13 cellular contexts compared by ENCODE assay signal in the genomic region with DNA sequence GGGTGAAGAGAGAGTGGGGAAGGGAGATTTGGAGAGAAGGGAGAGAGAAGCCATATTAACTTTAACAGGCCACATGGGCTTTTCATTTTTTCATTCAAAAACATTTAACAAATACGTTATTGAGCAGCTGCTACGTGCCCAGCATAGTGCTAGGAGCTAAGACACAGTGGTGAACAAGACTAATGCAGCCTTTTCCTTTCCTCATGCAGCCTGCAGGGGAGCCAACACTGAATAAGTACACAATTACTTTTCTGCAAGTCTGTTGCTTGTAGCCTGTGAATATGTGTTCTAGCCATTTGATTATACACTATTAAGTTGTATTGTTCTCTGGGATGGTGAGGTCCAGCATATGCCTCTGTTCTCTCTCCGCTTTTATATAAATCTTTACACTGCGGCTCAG. TPM values are rescaled to one million over a fixed set of nuclear protein-coding genes. Genes with fewer than 3 reads are reported as not detected.
A peak's percentile ranks its signal among the peaks of the same experiment; 100 is the strongest.
DNase-seq lines count a peak whose midpoint lies in the region; ATAC-seq and TF ChIP-seq lines count a peak whose summit lies in the region.
"Had no signal": no experiment of that assay in that cellular context is flagged by ENCODE, and none has a peak within 500 bp of the region (broad histone marks: within the 10 kb centered on the region; RNA-seq: fewer than 3 reads in every experiment).

No MANE protein-coding gene starts in this region.

- H3K4me1 Mint-ChIP-seq in dendritic cell treated with granulocyte-macrophage colony-stimulating factor and Interleukin-4, amounts not matched to agents 40 ng/mL and 50 ng/mL, for 4 days (ENCODE audit: low read depth): peaks cover 7% of the 10 kb centered on the region

- H3K9me3 ChIP-seq in A673 (ENCODE audit: low read depth, low read length, poor library complexity, severe bottlenecking) (no peaks in the 10 kb centered on the region), gastroesophageal sphincter (no peaks in the 10 kb centered on the region)

- POLR2A ChIA-PET in A673 (lab: Charles Lee; ENCODE audit: low non-redundant PET): no interaction called here

- H3K27ac ChIP-seq in A673 (ENCODE audit: low read depth, low read length, poor library complexity, severe bottlenecking) (no peak overlapping the region), gastroesophageal sphincter (no peak overlapping the region)
- H3K27ac ChIP-seq: skin epidermis had no signal

- H3K27ac Mint-ChIP-seq in dendritic cell treated with granulocyte-macrophage colony-stimulating factor and Interleukin-4, amounts not matched to agents 40 ng/mL and 50 ng/mL, for 4 days: peak overlapping the region; percentile 93

- H3K27me3 Mint-ChIP-seq in dendritic cell treated with granulocyte-macrophage colony-stimulating factor and Interleukin-4, amounts not matched to agents 40 ng/mL and 50 ng/mL, for 4 days: no peaks in the 10 kb centered on the region

- no peak for TF ChIP-seq POLR2A in gastroesophageal sphincter (IDR thresholded peaks at IDR 0.05)

- H3K4me3 Mint-ChIP-seq in dendritic cell treated with granulocyte-macrophage colony-stimulating factor and Interleukin-4, amounts not matched to agents 40 ng/mL and 50 ng/mL, for 4 days: no peak overlapping the region

- H3K36me3 Mint-ChIP-seq in dendritic cell treated with granulocyte-macrophage colony-stimulating factor and Interleukin-4, amounts not matched to agents 40 ng/mL and 50 ng/mL, for 4 days (ENCODE audit: low read depth): peaks cover 9% of the 10 kb centered on the region

- intact Hi-C loops in A673 (cut with micrococcal nuclease; ENCODE audit: unreplicated experiment): no loop called here
- intact Hi-C loops in dendritic cell treated with granulocyte-macrophage colony-stimulating factor and Interleukin-4, amounts not matched to agents 40 ng/mL and 50 ng/mL, for 4 days (cut with micrococcal nuclease): loop anchor here (10.0 kb wide), 1 partner anchor 369 kb away; a partner anchor contains a TSS

- H3K9me3 Mint-ChIP-seq in dendritic cell treated with granulocyte-macrophage colony-stimulating factor and Interleukin-4, amounts not matched to agents 40 ng/mL and 50 ng/mL, for 4 days: no peaks in the 10 kb centered on the region

- H3K4me1 ChIP-seq in A673 (ENCODE audit: insufficient read depth, low read length, poor library complexity, severe bottlenecking) (peaks cover 19% of the 10 kb centered on the region), gastroesophageal sphincter (peaks cover 0 to 16% (median 0%) of the 10 kb centered on the region in 3 donors)

- BruUV-seq in A673 (replicated peaks; lab: Mats Ljungman, UMichigan): no TSS peak

- H3K27me3 ChIP-seq in A673 (replicated peaks; ENCODE audit: insufficient read depth, low read depth, low read length, poor library complexity) (no peaks in the 10 kb centered on the region), gastroesophageal sphincter (no peaks in the 10 kb centered on the region)

- TF ChIP-seq EP300 in gastroesophageal sphincter (IDR thresholded peaks at IDR 0.05): no peak

- ATAC-seq in gastroesophageal sphincter: no peak

- peaks cover 8% of the 10 kb centered on the region for H3K36me3 ChIP-seq in A673 (ENCODE audit: insufficient read depth, low read length, poor library complexity, severe bottlenecking)
- H3K36me3 ChIP-seq in gastroesophageal sphincter: peaks cover 0 to 10% of the 10 kb centered on the region in 2 donors

- peak; percentile 25 for DNase-seq in A673 (ENCODE audit: low spot score)
- DNase-seq in DMS114 treated with DMSO at 0.1 percent for 48 hours (lab: John Stamatoyannopoulos, UW; ENCODE audit: unreplicated experiment): peak; percentile 12
- peak; percentile 27 for DNase-seq in RKO (ENCODE audit: low spot score)
- DNase-seq in NCI-H526 treated with DMSO at 0.1 percent for 48 hours (lab: John Stamatoyannopoulos, UW): no peak
- DNase-seq in NCI-H2171 treated with DMSO at 0.1 percent for 48 hours (lab: John Stamatoyannopoulos, UW): no peak
- DNase-seq in anterior cingulate cortex (lab: John Stamatoyannopoulos, UW): no peak
- DNase-seq: C1 segment of cervical spinal cord, GDM1, glutamatergic neuron, NCI-H1105 had no signal

- TF ChIP-seq CTCF in A673 (conservative IDR thresholded peaks at IDR 0.05; ENCODE audit: low read depth, low read length): no peak
- no peak for TF ChIP-seq CTCF in gastroesophageal sphincter (IDR thresholded peaks at IDR 0.05)

- H3K4me3 ChIP-seq in A673 (ENCODE audit: low read depth, low read length, poor library complexity, severe bottlenecking) (no peak overlapping the region), gastroesophageal sphincter (no peak overlapping the region)
- H3K4me3 ChIP-seq: skin epidermis had no signal

- CTCF ChIA-PET in A673 (lab: Charles Lee): no interaction called here

- 95 to 98% methylated on average over 4 of the region's 4 CpGs for WGBS in gastroesophageal sphincter (ENCODE audit: low coverage in 1 of 2), 2 donors

RNA-seq across cellular contexts. Expression of a gene that starts 1.9 kb away (rescaled TPM):
- total RNA-seq in A673 (2021) (21.8 and 22.6 TPM in 2 replicates), gastroesophageal sphincter (10 to 100 TPM; 10.9 to 15.7 (median 14.8) TPM)

RNA-seq across cellular contexts. Expression of a gene that starts 36.2 kb away (rescaled TPM):
- total RNA-seq in A673 (2021): 124 and 147 TPM in 2 replicates
- total RNA-seq in gastroesophageal sphincter: 10 to 100 TPM; 20.5 to 47.9 (median 37.9) TPM

Comparison
In these comparisons a context has a peak if more than half of its experiments do, and no peak if none do; other contexts are left out.
1. DNase-seq: peak in A673 (single experiment), DMS114 treated with DMSO at 0.1 percent for 48 hours (single experiment) and RKO (single experiment); none in NCI-H526 treated with DMSO at 0.1 percent for 48 hours (single experiment), NCI-H2171 treated with DMSO at 0.1 percent for 48 hours (single experiment) and anterior cingulate cortex (0 of 58).